Comparison of ENCODE assay signal across 23 cellular contexts in the genomic region with DNA sequence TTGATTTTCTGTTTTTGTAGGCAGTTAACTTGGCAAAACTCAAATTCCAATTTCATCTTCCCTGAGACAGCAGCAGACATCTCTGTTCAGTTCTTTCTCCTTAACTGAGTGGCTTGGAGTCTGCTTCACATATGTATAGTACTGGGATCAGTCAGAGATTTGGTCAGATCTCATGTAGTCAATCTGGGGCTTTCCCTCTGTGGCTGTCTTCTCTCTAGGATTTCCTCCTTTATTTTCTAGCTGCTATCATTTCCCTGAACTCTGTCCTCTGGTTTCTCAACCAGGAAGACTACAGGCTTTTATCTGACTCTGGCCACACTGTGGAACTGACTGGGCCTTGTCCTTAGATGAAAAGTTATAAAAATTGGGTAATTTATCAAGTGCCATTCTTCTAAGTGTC.
"Had no signal": no experiment of that assay in that cellular context is flagged by ENCODE, and none has a peak within 500 bp of the region (broad histone marks: within the 10 kb centered on the region; RNA-seq: fewer than 3 reads in every experiment).

No MANE protein-coding gene starts in this region.

- H3K9me3 Mint-ChIP-seq: activated T-helper 1 cell treated with anti-CD3 and anti-CD28 coated beads, Interleukin-12 subunit alpha, Interleukin-12 subunit beta, Interleukin-2, Interleukin-4 antibody, amounts not matched to agents 30 ng/mL and 10 ng/mL and 1 ng/mL, durations not matched to agents 14 hours and 24 hours and 36 hours had no signal

- ATAC-seq: activated CD4-positive, alpha-beta T cell treated with anti-CD3 and anti-CD28 coated beads for 36 hours; lower lobe of right lung; naive thymus-derived CD4-positive, alpha-beta T cell; T-helper 17 cell had no signal

- H3K27me3 ChIP-seq: adrenal gland, breast epithelium, sigmoid colon, suprapubic skin had no signal

- H3K9me3 ChIP-seq: lower lobe of right lung, sigmoid colon, suprapubic skin had no signal

- H3K27ac ChIP-seq: breast epithelium, coronary artery, lower lobe of right lung, sigmoid colon, SK-N-MC, suprapubic skin, transverse colon had no signal

- H3K36me3 Mint-ChIP-seq: activated CD4-positive, alpha-beta memory T cell treated with anti-CD3 and anti-CD28 coated beads for 36 hours had no signal

- H3K4me1 Mint-ChIP-seq: activated B cell treated with CpG ODN at 0.5 μM for 24 hours; activated CD4-positive, alpha-beta T cell treated with anti-CD3 and anti-CD28 coated beads for 36 hours; naive thymus-derived CD4-positive, alpha-beta T cell; T-helper 17 cell had no signal

- H3K4me3 ChIP-seq: adrenal gland, breast epithelium, coronary artery, lower lobe of right lung, sigmoid colon, SK-N-MC, suprapubic skin, transverse colon had no signal

- H3K4me1 ChIP-seq: breast epithelium had no signal

- H3K4me3 Mint-ChIP-seq: activated B cell treated with CpG ODN at 0.5 μM for 24 hours; activated CD4-positive, alpha-beta memory T cell treated with anti-CD3 and anti-CD28 coated beads for 36 hours; activated CD4-positive, alpha-beta T cell treated with anti-CD3 and anti-CD28 coated beads for 36 hours; activated naive CD8-positive, alpha-beta T cell; activated T-helper 1 cell treated with anti-CD3 and anti-CD28 coated beads, Interleukin-12 subunit alpha, Interleukin-12 subunit beta, Interleukin-2, Interleukin-4 antibody, amounts not matched to agents 30 ng/mL and 10 ng/mL and 1 ng/mL, durations not matched to agents 14 hours and 24 hours and 36 hours; naive thymus-derived CD4-positive, alpha-beta T cell; stimulated activated naive CD8-positive, alpha-beta T cell treated with anti-CD3 and anti-CD28 coated beads, Interleukin-15, Interleukin-2, amounts not matched to agents 100 ng/mL and 50 ng/mL, for 24 hours; T-helper 17 cell had no signal

- H3K36me3 ChIP-seq: adrenal gland, breast epithelium, lower lobe of right lung, sigmoid colon, suprapubic skin, transverse colon had no signal

- FAIRE-seq: astrocyte, urothelium cell line had no signal

- H3K27ac Mint-ChIP-seq: activated B cell treated with CpG ODN at 0.5 μM for 24 hours; activated CD4-positive, alpha-beta memory T cell treated with anti-CD3 and anti-CD28 coated beads for 36 hours; activated CD4-positive, alpha-beta T cell treated with anti-CD3 and anti-CD28 coated beads for 36 hours; activated naive CD8-positive, alpha-beta T cell; activated T-helper 1 cell treated with anti-CD3 and anti-CD28 coated beads, Interleukin-12 subunit alpha, Interleukin-12 subunit beta, Interleukin-2, Interleukin-4 antibody, amounts not matched to agents 30 ng/mL and 10 ng/mL and 1 ng/mL, durations not matched to agents 14 hours and 24 hours and 36 hours; naive thymus-derived CD4-positive, alpha-beta T cell; stimulated activated naive CD8-positive, alpha-beta T cell treated with anti-CD3 and anti-CD28 coated beads, Interleukin-15, Interleukin-2, amounts not matched to agents 100 ng/mL and 50 ng/mL, for 24 hours; T-helper 17 cell had no signal

- DNase-seq: activated B cell treated with CpG ODN at 0.5 μM for 24 hours; activated CD4-positive, alpha-beta memory T cell treated with anti-CD3 and anti-CD28 coated beads for 36 hours; activated CD4-positive, alpha-beta T cell treated with anti-CD3 and anti-CD28 coated beads for 36 hours; activated gamma-delta T cell treated with Interleukin-2 at 50 U/mL for 16 hours; cerebellar nuclear complex; lower lobe of right lung; mesendoderm; naive thymus-derived CD4-positive, alpha-beta T cell; sigmoid colon; stimulated activated CD4-positive, alpha-beta T cell treated with anti-CD3 and anti-CD28 coated beads, Interleukin-4, amount 100 ng/mL, for 1 hour; SW 1271; T-helper 17 cell; transverse colon had no signal

- H3K27me3 Mint-ChIP-seq: activated B cell treated with CpG ODN at 0.5 μM for 24 hours had no signal
